8 cellular contexts compared by ENCODE assay signal in genomic region chr10:131874991-131875451, GRCh38. TPM values are rescaled to one million over a fixed set of nuclear protein-coding genes. Genes with fewer than 3 reads are reported as not detected.
DNase-seq lines count a peak whose midpoint lies in the region; ATAC-seq, FAIRE-seq and TF ChIP-seq lines count a peak whose summit lies in the region.

No MANE protein-coding gene starts in this region.

- intact Hi-C loops in ascending aorta (cut with DNase I): no loop called here

- no peaks in the 10 kb centered on the region for H3K9me3 Mint-ChIP-seq in T-cell

- peak; percentile 53 for ATAC-seq in HG02763 (IDR thresholded peaks at IDR 0.05; ENCODE audit: unreplicated experiment)
- peak in 3 of 4 experiments; percentile 34 to 65 (median 41) for ATAC-seq in T-cell (replicated peaks in 1 of 4)

- no peaks in the 10 kb centered on the region for H3K9me1 ChIP-seq in keratinocyte (ENCODE audit: control insufficient read depth, extremely low read depth, insufficient read depth, low read length)

- CTCF ChIA-PET in GM10248 (lab: Yijun Ruan, JAX) (interaction anchor here (0.7 to 5.8 kb wide), 12 partner anchors 8 to 1685 kb away, joined by 3 to 36 read pairs (median 4); no protein-coding TSS in a partner anchor), T-cell (lab: Charles Lee) (interaction anchor here (0.6 kb wide), 2 partner anchors 48 to 598 kb away, joined by 6 to 9 read pairs; no protein-coding TSS in a partner anchor)

- POLR2A ChIA-PET in GM10248 (lab: Yijun Ruan, JAX) (no interaction called here), T-cell (lab: Charles Lee) (no interaction called here)

- H3K36me3 ChIP-seq in keratinocyte (ENCODE audit: control insufficient read depth in 2 of 2, extremely low read depth in 1 of 2, insufficient read depth in 2 of 2, low read length in 2 of 2) (no peaks in the 10 kb centered on the region), ascending aorta (no peaks in the 10 kb centered on the region)

- TF ChIP-seq CTCF in GM10248 (IDR thresholded peaks at IDR 0.05; ENCODE audit: control extremely low read depth, extremely low read depth, low read depth, missing control alignments): peak; percentile 80
- TF ChIP-seq CTCF in keratinocyte (optimal IDR thresholded peaks at IDR 0.05 in 1 of 3, IDR thresholded peaks at IDR 0.05 in 1 of 3, conservative IDR thresholded peaks at IDR 0.05 in 1 of 3; ENCODE audit: extremely low read depth in 1 of 3, insufficient read depth in 2 of 3, low read length in 3 of 3): peak; percentile 81 to 89 (median 87)
- TF ChIP-seq CTCF in ascending aorta (IDR thresholded peaks at IDR 0.05): peak in 1 of 3 experiments; percentile 49

- H3K4me1 ChIP-seq in keratinocyte (ENCODE audit: control insufficient read depth, extremely low read depth, insufficient read depth, low read length) (no peaks in the 10 kb centered on the region), ascending aorta (no peaks in the 10 kb centered on the region)

- H3K27ac ChIP-seq in keratinocyte (ENCODE audit: control insufficient read depth, insufficient read depth, low read length) (no peak overlapping the region), ascending aorta (no peak overlapping the region)

- no peak overlapping the region for H3K9ac ChIP-seq in keratinocyte (ENCODE audit: control insufficient read depth, extremely low read depth, insufficient read depth, low read length)

- in situ Hi-C loops in T47D (cut with HindIII; ENCODE audit: low pct_unique_long_range_greater_than_20kb, low sequenced_read_pairs): no loop called here

- H3K27me3 ChIP-seq in keratinocyte (ENCODE audit: control insufficient read depth, extremely low read depth, insufficient read depth, low read length) (peaks cover 16% of the 10 kb centered on the region), ascending aorta (no peaks in the 10 kb centered on the region)

- no peak for FAIRE-seq in keratinocyte (lab: Jason Lieb, UNC)

- dilution Hi-C loops in keratinocyte (cut with MboI; ENCODE audit: extremely low pct_ligation_motif_present, low sequenced_read_pairs): no loop called here

- peak; percentile 87 for DNase-seq in GM10248 (ENCODE audit: extremely low spot score)
- DNase-seq in NCI-H187 treated with DMSO at 0.1 percent for 48 hours (lab: John Stamatoyannopoulos, UW): peak; percentile 43
- peak in 29 of 34 experiments; percentile 9 to 61 (median 36) for DNase-seq in T-cell
- DNase-seq in T47D (ENCODE audit: low read depth in 1 of 2, low spot score in 1 of 2): peak; percentile 61 to 79
- DNase-seq in keratinocyte (ENCODE audit: low read depth, low spot score): peak; percentile 35
- DNase-seq in stimulated activated CD4-positive, alpha-beta T cell treated with anti-CD3 and anti-CD28 coated beads, Interleukin-1b, Interleukin-23, amount 100 ng/mL, for 4 hours (ENCODE audit: low read depth in 2 of 2): peak; percentile 30 to 45
- DNase-seq in ascending aorta (ENCODE audit: low spot score in 2 of 2): no peak

- no peak overlapping the region for H3K4me3 ChIP-seq in keratinocyte (ENCODE audit: control insufficient read depth in 2 of 3, extremely low read depth in 1 of 3, insufficient read depth in 2 of 3, low read depth in 1 of 3, low read length in 3 of 3)
- H3K4me3 ChIP-seq in ascending aorta: no peak overlapping the region

- H3K36me3 Mint-ChIP-seq in T-cell: no peaks in the 10 kb centered on the region

- H3K9me3 ChIP-seq in keratinocyte (ENCODE audit: control insufficient read depth, low read depth, low read length) (no peaks in the 10 kb centered on the region), ascending aorta (no peaks in the 10 kb centered on the region)

- no peaks in the 10 kb centered on the region for H4K20me1 ChIP-seq in keratinocyte (ENCODE audit: control insufficient read depth, extremely low read depth, insufficient read depth, low read length)

- H3K79me2 ChIP-seq in keratinocyte (ENCODE audit: control insufficient read depth, insufficient read depth, low read length): no peaks in the 10 kb centered on the region

- peaks cover 37 to 46% of the 10 kb centered on the region in 2 donors for H3K27me3 Mint-ChIP-seq in T-cell

- no peak overlapping the region for H2AFZ ChIP-seq in keratinocyte (ENCODE audit: control insufficient read depth, low read length)

- peaks cover 4 to 6% (median 5%) of the 10 kb centered on the region in 3 donors for H3K4me1 Mint-ChIP-seq in T-cell

- no peak overlapping the region for H3K27ac Mint-ChIP-seq in T-cell

- H3K4me2 ChIP-seq in keratinocyte (ENCODE audit: control insufficient read depth, extremely low read depth, insufficient read depth, low read depth, low read length): no peak overlapping the region

- H3K4me3 Mint-ChIP-seq in T-cell: peak overlapping the region in 1 of 3 donors; percentile 17

RNA-seq across cellular contexts. Expression of gene PPP2R2D, which starts 25.8 kb away (rescaled TPM):
- 10 to 100 TPM; 37.3 to 45.0 (median 43.0) TPM for total RNA-seq in T-cell
- polyA plus RNA-seq in keratinocyte: 37.7 to 49.1 TPM (median 42.4 TPM) in 3 replicates
- polyA plus RNA-seq in keratinocyte (2011; ENCODE audit: low read depth): 21.4 TPM
- polyA plus RNA-seq in keratinocyte (2011; cell fraction: cytosol; rRNA removed): 42.4 and 43.6 TPM in 2 replicates
- 50.5 and 54.4 TPM in 2 replicates for polyA plus RNA-seq in keratinocyte (2011; cell fraction: nucleus; rRNA removed)
- 30.2 and 33.7 TPM in 2 replicates for polyA plus RNA-seq in keratinocyte (2012; ENCODE audit: low replicate concordance)
- polyA minus RNA-seq in keratinocyte: 45.4 to 48.3 TPM (median 46.3 TPM) in 3 replicates
- 26.5 TPM for polyA minus RNA-seq in keratinocyte (2011; cell fraction: cytosol; rRNA and poly(A)+ RNA removed)
- polyA minus RNA-seq in keratinocyte (2011; cell fraction: nucleus; rRNA and poly(A)+ RNA removed): 15.2 and 28.3 TPM in 2 replicates
- total RNA-seq in ascending aorta: 11.8 TPM

Comparison
In these comparisons a context has a peak if more than half of its experiments do, and no peak if none do; other contexts are left out.
1. DNase-seq: peak in GM10248 (single experiment), NCI-H187 treated with DMSO at 0.1 percent for 48 hours (single experiment), T-cell (29 of 34), T47D (2 of 2), keratinocyte (single experiment) and stimulated activated CD4-positive, alpha-beta T cell treated with anti-CD3 and anti-CD28 coated beads, Interleukin-1b, Interleukin-23, amount 100 ng/mL, for 4 hours (2 of 2); none in ascending aorta (0 of 2).